ENCODE assay signal across 1 cellular context in genomic region chr5:139458580-139459407, GRCh38.
TF ChIP-seq lines count a peak whose summit lies in the region.

No MANE protein-coding gene starts in this region.

TF ChIP-seq in GM23338, 12 proteins besides CTCF, POLR2A, EP300 and RAD21 (continued from another document):
- TF ChIP-seq ZNF462 (CRISPR knock-in tag; IDR thresholded peaks at IDR 0.05) (no peak), REST (IDR thresholded peaks at IDR 0.05; ENCODE audit: unreplicated experiment) (no peak), CREB1 (CRISPR knock-in tag; IDR thresholded peaks at IDR 0.05; ENCODE audit: low read depth) (no peak), STAT1 (IDR thresholded peaks at IDR 0.05; ENCODE audit: unreplicated experiment) (no peak), POLR2AphosphoS5 (IDR thresholded peaks at IDR 0.05; ENCODE audit: low read depth) (no peak)
TF ChIP-seq in GM23338: peak in this region for 0.
